ENCODE assay signal across 1 cellular context in genomic region chr4:73852771-73853170, GRCh38.
TF ChIP-seq lines count a peak whose summit lies in the region.

No MANE protein-coding gene starts in this region.

TF ChIP-seq in H1, 55 proteins besides CTCF, POLR2A, EP300 and RAD21:
- TF ChIP-seq CHD2 (IDR thresholded peaks at IDR 0.05; ENCODE audit: low read length) (no peak), HDAC2 (IDR thresholded peaks at IDR 0.05; ENCODE audit: borderline replicate concordance in 1 of 2, low read depth in 2 of 2, low read length in 2 of 2) (no peak), KDM1A (IDR thresholded peaks at IDR 0.05; ENCODE audit: borderline replicate concordance, low read length) (no peak), KDM5A (IDR thresholded peaks at IDR 0.05; ENCODE audit: low read length) (no peak), SP2 (IDR thresholded peaks at IDR 0.05; ENCODE audit: low read length) (no peak), TAF1 (IDR thresholded peaks at IDR 0.05; ENCODE audit: low read depth, low read length) (no peak), CBX8 (IDR thresholded peaks at IDR 0.05; ENCODE audit: borderline replicate concordance, low read depth, low read length) (no peak), EZH2 (IDR thresholded peaks at IDR 0.05; ENCODE audit: low read depth, low read length, severe bottlenecking) (no peak), CHD7 (IDR thresholded peaks at IDR 0.05; ENCODE audit: insufficient replicate concordance, low read length) (no peak), CREB1 (IDR thresholded peaks at IDR 0.05) (no peak), POLR2AphosphoS5 (IDR thresholded peaks at IDR 0.05; ENCODE audit: low read depth, low read length) (no peak), SIX5 (IDR thresholded peaks at IDR 0.05; ENCODE audit: low read depth, low read length) (no peak), ZNF274 (IDR thresholded peaks at IDR 0.05; ENCODE audit: borderline replicate concordance, extremely low read depth, low read length) (no peak), BACH1 (IDR thresholded peaks at IDR 0.05; ENCODE audit: low read length) (no peak)
TF ChIP-seq in H1: peak in this region for 0.
